17 cellular contexts compared by ENCODE assay signal in genomic region chr16:84592718-84593117, GRCh38. TPM values are rescaled to one million over a fixed set of nuclear protein-coding genes. Genes with fewer than 3 reads are reported as not detected.
DNase-seq lines count a peak whose midpoint lies in the region; ATAC-seq and TF ChIP-seq lines count a peak whose summit lies in the region.
"Had no signal": no experiment of that assay in that cellular context is flagged by ENCODE, and none has a peak within 500 bp of the region (broad histone marks: within the 10 kb centered on the region; RNA-seq: fewer than 3 reads in every experiment).

No MANE protein-coding gene starts in this region.

- H3K4ac ChIP-seq in IMR-90 (ENCODE audit: low read depth, low read length), result no peak overlapping the region

- no peak for TF ChIP-seq POLR2A in IMR-90 (IDR thresholded peaks at IDR 0.05; ENCODE audit: low read depth, low read length)

- H3K36me3 ChIP-seq in IMR-90 (ENCODE audit: control insufficient read depth, insufficient read depth, low read length) (peaks cover 44% of the 10 kb centered on the region), neutrophil (peaks cover 56% of the 10 kb centered on the region)

- peaks cover 63% of the 10 kb centered on the region for H3K9me1 ChIP-seq in IMR-90 (ENCODE audit: insufficient read depth, low read length)

- H2AFZ ChIP-seq in IMR-90 (replicated peaks; ENCODE audit: low read length, poor library complexity), result no peak overlapping the region

- dilution Hi-C loops in IMR-90 (cut with HindIII; ENCODE audit: low sequenced_read_pairs, unreplicated experiment), result no loop called here

- no peak overlapping the region; the same call in 1 of the 2 replicates for H3K14ac ChIP-seq in IMR-90 (replicated peaks; ENCODE audit: low read depth, low read length)

- no peaks in the 10 kb centered on the region for H3K27me3 Mint-ChIP-seq in activated CD8-positive, alpha-beta memory T cell treated with anti-CD3 and anti-CD28 coated beads, Interleukin-2, amount 10 ng/mL, durations not matched to agents 7 days and 5 days
- no peaks in the 10 kb centered on the region for H3K27me3 Mint-ChIP-seq in activated naive CD8-positive, alpha-beta T cell treated with anti-CD3 and anti-CD28 coated beads for 36 hours

- peaks cover 82% of the 10 kb centered on the region for H3K4me1 Mint-ChIP-seq in activated CD8-positive, alpha-beta memory T cell treated with anti-CD3 and anti-CD28 coated beads, Interleukin-2, amount 10 ng/mL, durations not matched to agents 7 days and 5 days
- H3K4me1 Mint-ChIP-seq in activated naive CD8-positive, alpha-beta T cell treated with anti-CD3 and anti-CD28 coated beads for 36 hours, result peaks cover 55% of the 10 kb centered on the region
- H3K4me1 Mint-ChIP-seq: endodermal cell had no signal

- no peak for TF ChIP-seq RAD21 in IMR-90 (IDR thresholded peaks at IDR 0.05; ENCODE audit: low read length)

- in situ Hi-C loops in IMR-90 (cut with MboI; ENCODE audit: low sequenced_read_pairs), result no loop called here

- H3K27ac Mint-ChIP-seq in activated CD8-positive, alpha-beta memory T cell treated with anti-CD3 and anti-CD28 coated beads, Interleukin-2, amount 10 ng/mL, durations not matched to agents 7 days and 5 days, result peak overlapping the region; percentile 97
- peak overlapping the region; percentile 81 for H3K27ac Mint-ChIP-seq in activated naive CD8-positive, alpha-beta T cell treated with anti-CD3 and anti-CD28 coated beads for 36 hours
- H3K27ac Mint-ChIP-seq: endodermal cell, HFFc6 had no signal

- no TSS peak for BruUV-seq in IMR-90 (replicated peaks; lab: Mats Ljungman, UMichigan)

- H4K5ac ChIP-seq in IMR-90 (ENCODE audit: low read depth, low read length), result no peak overlapping the region

- WGBS in IMR-90 (ENCODE audit: extremely low coverage in 2 of 2, insufficient read length in 1 of 2), 2 experiments, result 36% methylated on average over 4 of the region's 11 CpGs; no CpG with 5 or more reads in 1 of the 2 experiments

- H3K79me1 ChIP-seq in IMR-90 (ENCODE audit: low read depth in 1 of 2, low read length in 2 of 2), result peaks cover 47 to 89% of the 10 kb centered on the region in 2 experiments

- H3K27ac ChIP-seq in IMR-90 (ENCODE audit: insufficient read depth, low read length), result no peak overlapping the region
- H3K27ac ChIP-seq in neutrophil, result peak overlapping the region; percentile 93
- H3K27ac ChIP-seq: lower lobe of right lung had no signal

- intact Hi-C loops in IMR-90 (cut with micrococcal nuclease), result no loop called here

- no peak for ATAC-seq in activated CD8-positive, alpha-beta memory T cell treated with anti-CD3 and anti-CD28 coated beads, Interleukin-2, amount 10 ng/mL, durations not matched to agents 7 days and 5 days
- ATAC-seq in IMR-90 (ENCODE audit: low read depth) (no peak), HG02884 (IDR thresholded peaks at IDR 0.05; ENCODE audit: unreplicated experiment) (no peak), HG03135 (IDR thresholded peaks at IDR 0.05; ENCODE audit: unreplicated experiment) (no peak)
- ATAC-seq: lower lobe of right lung, Right ventricle myocardium inferior had no signal

- TF ChIP-seq CTCF in IMR-90 (conservative IDR thresholded peaks at IDR 0.05; ENCODE audit: low read depth, low read length), result no peak
- no peak for TF ChIP-seq CTCF in neutrophil (IDR thresholded peaks at IDR 0.05)

- H2BK15ac ChIP-seq in IMR-90 (ENCODE audit: low read depth, low read length), result no peak overlapping the region

- H3K18ac ChIP-seq in IMR-90 (ENCODE audit: low read depth, low read length), result no peak overlapping the region

- no peak overlapping the region for H3K56ac ChIP-seq in IMR-90 (ENCODE audit: extremely low read depth, insufficient read depth, low read length)

- H3K4me3 ChIP-seq in IMR-90 (ENCODE audit: insufficient read depth, low read depth, low read length) (no peak overlapping the region), neutrophil (ENCODE audit: low read depth in 1 of 2, low read length in 1 of 2) (peak overlapping the region; percentile 23 to 28)
- H3K4me3 ChIP-seq: lower lobe of right lung, MG63 had no signal

- H3K4me1 ChIP-seq in IMR-90 (ENCODE audit: control insufficient read depth, insufficient read depth, low read length) (peaks cover 17% of the 10 kb centered on the region), neutrophil (ENCODE audit: control insufficient read depth in 1 of 2, insufficient read depth in 1 of 2, low read depth in 1 of 2, low read length in 1 of 2) (peaks cover 60 to 65% of the 10 kb centered on the region in 2 experiments)

- no peak overlapping the region; the same call in 1 of the 2 replicates for H3K23ac ChIP-seq in IMR-90 (ENCODE audit: low read depth, low read length)

- CTCF ChIA-PET in activated CD8-positive, alpha-beta memory T cell treated with anti-CD3 and anti-CD28 coated beads, Interleukin-2, amount 10 ng/mL, durations not matched to agents 7 days and 5 days (lab: Charles Lee), result interaction anchor here (0.9 to 1.8 kb wide), 3 partner anchors 15 to 74 kb away, joined by 3 to 5 read pairs (median 4); no protein-coding TSS in a partner anchor
- CTCF ChIA-PET in IMR-90 (lab: Yijun Ruan, JAX), result no interaction called here

- POLR2A ChIA-PET in IMR-90 (lab: Charles Lee; ENCODE audit: unreplicated experiment), result no interaction called here

- H3K9me3 ChIP-seq in IMR-90 (ENCODE audit: control insufficient read depth, insufficient read depth, low read length), result no peaks in the 10 kb centered on the region
- no peaks in the 10 kb centered on the region for H3K9me3 ChIP-seq in neutrophil
- H3K9me3 ChIP-seq: lower lobe of right lung, MG63 had no signal

- H2BK20ac ChIP-seq in IMR-90 (ENCODE audit: low read depth, low read length), result no peak overlapping the region

- H2BK120ac ChIP-seq in IMR-90 (ENCODE audit: low read depth, low read length), result no peak overlapping the region

- 0 out of 2 replicates have a peak overlapping the region, but pooled peaks have one; percentile 20 for H2AK5ac ChIP-seq in IMR-90 (ENCODE audit: low read depth, low read length)

- no peak overlapping the region for H3K9ac ChIP-seq in IMR-90 (ENCODE audit: low read depth, low read length)

- peaks cover 76% of the 10 kb centered on the region for H3K36me3 Mint-ChIP-seq in activated CD8-positive, alpha-beta memory T cell treated with anti-CD3 and anti-CD28 coated beads, Interleukin-2, amount 10 ng/mL, durations not matched to agents 7 days and 5 days
- H3K36me3 Mint-ChIP-seq in activated naive CD8-positive, alpha-beta T cell treated with anti-CD3 and anti-CD28 coated beads for 36 hours, result peaks cover 68% of the 10 kb centered on the region

- peak overlapping the region; percentile 36 for H3K4me3 Mint-ChIP-seq in activated CD8-positive, alpha-beta memory T cell treated with anti-CD3 and anti-CD28 coated beads, Interleukin-2, amount 10 ng/mL, durations not matched to agents 7 days and 5 days
- H3K4me3 Mint-ChIP-seq in activated naive CD8-positive, alpha-beta T cell treated with anti-CD3 and anti-CD28 coated beads for 36 hours, result no peak overlapping the region
- H3K4me3 Mint-ChIP-seq: endodermal cell, HFFc6 had no signal

- H4K20me1 ChIP-seq in IMR-90 (ENCODE audit: insufficient read depth, low read length), result peaks cover 85% of the 10 kb centered on the region

- no peaks in the 10 kb centered on the region for H3K9me3 Mint-ChIP-seq in activated CD8-positive, alpha-beta memory T cell treated with anti-CD3 and anti-CD28 coated beads, Interleukin-2, amount 10 ng/mL, durations not matched to agents 7 days and 5 days (ENCODE audit: low read depth)
- H3K9me3 Mint-ChIP-seq in activated naive CD8-positive, alpha-beta T cell treated with anti-CD3 and anti-CD28 coated beads for 36 hours, result no peaks in the 10 kb centered on the region
- H3K9me3 Mint-ChIP-seq: endodermal cell, HFFc6 had no signal

- H4K8ac ChIP-seq in IMR-90 (ENCODE audit: low read depth in 2 of 2, low read length in 2 of 2), result no peak overlapping the region

- no peak overlapping the region for H4K91ac ChIP-seq in IMR-90 (ENCODE audit: insufficient read depth, low read depth, low read length)

- no peak overlapping the region for H2BK5ac ChIP-seq in IMR-90 (ENCODE audit: low read depth, low read length, poor library complexity, severe bottlenecking)

- H3K27me3 ChIP-seq in IMR-90 (ENCODE audit: control insufficient read depth, insufficient read depth, low read length), result no peaks in the 10 kb centered on the region
- H3K27me3 ChIP-seq in neutrophil, result no peaks in the 10 kb centered on the region
- H3K27me3 ChIP-seq: MG63 had no signal

- no peak overlapping the region for H3K4me2 ChIP-seq in IMR-90 (ENCODE audit: low read depth, low read length)

- no peak overlapping the region for H2AK9ac ChIP-seq in IMR-90 (replicated peaks; ENCODE audit: low read depth, low read length, poor library complexity)

- no peak for DNase-seq in activated CD8-positive, alpha-beta memory T cell treated with anti-CD3 and anti-CD28 coated beads, Interleukin-2, amount 10 ng/mL, durations not matched to agents 7 days and 5 days
- no peak for DNase-seq in activated CD8-positive, alpha-beta memory T cell treated with anti-CD3 and anti-CD28 coated beads for 24 hours
- no peak for DNase-seq in IMR-90
- DNase-seq in activated naive CD8-positive, alpha-beta T cell treated with anti-CD3 and anti-CD28 coated beads for 36 hours, result no peak
- DNase-seq in NCI-H1092 (lab: John Stamatoyannopoulos, UW), result no peak
- DNase-seq: activated T-cell treated with anti-CD3 and anti-CD28 coated beads for 4 hours, Calu3, endodermal cell, HFFc6, lower lobe of right lung, MG63, NCI-H2029, NCI-H446 had no signal

TF ChIP-seq in IMR-90, 13 proteins besides CTCF, POLR2A, EP300 and RAD21 (continues in another document):
- TF ChIP-seq FOS (IDR thresholded peaks at IDR 0.05; ENCODE audit: low read depth, low read length) (no peak), MXI1 (IDR thresholded peaks at IDR 0.05; ENCODE audit: borderline replicate concordance, low read depth, low read length) (no peak), NFE2L2 (IDR thresholded peaks at IDR 0.05; ENCODE audit: low read depth, low read length) (no peak), MAFK (IDR thresholded peaks at IDR 0.05; ENCODE audit: low read depth, low read length) (no peak)

RNA-seq across cellular contexts. Expression of gene COTL1, which starts 25.2 kb away (rescaled TPM):
- 1,000 to 10,000 TPM; 1,052 to 1,190 TPM for total RNA-seq in activated CD8-positive, alpha-beta memory T cell treated with anti-CD3 and anti-CD28 coated beads, Interleukin-2, amount 10 ng/mL, durations not matched to agents 7 days and 5 days
- 144 and 166 TPM in 2 replicates for total RNA-seq in IMR-90 (2012; rRNA removed)
- polyA plus RNA-seq in IMR-90 (2012; rRNA removed), result 258 and 270 TPM in 2 replicates
- polyA plus RNA-seq in IMR-90 (2012; cell fraction: cytosol; rRNA removed), result 343 and 372 TPM in 2 replicates
- polyA plus RNA-seq in IMR-90 (2012; cell fraction: nucleus; rRNA removed; ENCODE audit: low replicate concordance), result 158 and 196 TPM in 2 replicates
- total RNA-seq in activated naive CD8-positive, alpha-beta T cell treated with anti-CD3 and anti-CD28 coated beads for 36 hours, result 100 to 1,000 TPM; 588 to 605 TPM

RNA-seq across cellular contexts. Expression of gene KLHL36, which starts 55.6 kb away (rescaled TPM):
- 10 to 100 TPM; 38.5 to 44.9 TPM for total RNA-seq in activated CD8-positive, alpha-beta memory T cell treated with anti-CD3 and anti-CD28 coated beads, Interleukin-2, amount 10 ng/mL, durations not matched to agents 7 days and 5 days
- total RNA-seq in IMR-90 (2012; rRNA removed), result 45.9 and 50.3 TPM in 2 replicates
- polyA plus RNA-seq in IMR-90 (2012; rRNA removed), result 46.3 and 48.9 TPM in 2 replicates
- polyA plus RNA-seq in IMR-90 (2012; cell fraction: cytosol; rRNA removed), result 23.9 and 49.3 TPM in 2 replicates
- polyA plus RNA-seq in IMR-90 (2012; cell fraction: nucleus; rRNA removed; ENCODE audit: low replicate concordance), result 99.5 and 176 TPM in 2 replicates
- 10 to 100 TPM; 32.6 to 34.8 TPM for total RNA-seq in activated naive CD8-positive, alpha-beta T cell treated with anti-CD3 and anti-CD28 coated beads for 36 hours
